22 cellular contexts compared by ENCODE assay signal in genomic region chr22:37174964-37175363, GRCh38. TPM values are rescaled to one million over a fixed set of nuclear protein-coding genes. Genes with fewer than 3 reads are reported as not detected.
"Had no signal": no experiment of that assay in that cellular context is flagged by ENCODE, and none has a peak within 500 bp of the region (broad histone marks: within the 10 kb centered on the region; RNA-seq: fewer than 3 reads in every experiment).

No MANE protein-coding gene starts in this region.

- DNase-seq: activated CD4-positive, alpha-beta memory T cell treated with anti-CD3 and anti-CD28 coated beads for 36 hours; activated CD4-positive, alpha-beta T cell treated with anti-CD3 and anti-CD28 coated beads for 4 hours; activated naive CD4-positive, alpha-beta T cell; activated T-cell treated with anti-CD3 and anti-CD28 coated beads for 4 hours; dermis blood vessel endothelial cell; effector memory CD4-positive, alpha-beta T cell; foreskin fibroblast; hippocampal formation; mammary epithelial cell; midbrain; stimulated activated naive CD8-positive, alpha-beta T cell treated with anti-CD3 and anti-CD28 coated beads, Interleukin-15, Interleukin-2, amounts not matched to agents 100 U/mL and 50 U/mL, for 24 hours; substantia nigra; tibial artery had no signal

- H3K4me3 Mint-ChIP-seq: activated CD4-positive, alpha-beta memory T cell treated with anti-CD3 and anti-CD28 coated beads for 36 hours; activated T-helper 17 cell treated with anti-CD3 and anti-CD28 coated beads, Interleukin-2, amount 50 U/mL, for 72 hours; neural progenitor cell had no signal

- H3K27me3 ChIP-seq: adrenal gland, breast epithelium, neural progenitor cell, right atrium auricular region had no signal

- H3K27ac Mint-ChIP-seq: activated CD4-positive, alpha-beta memory T cell treated with anti-CD3 and anti-CD28 coated beads for 36 hours; activated T-helper 17 cell treated with anti-CD3 and anti-CD28 coated beads, Interleukin-2, amount 50 U/mL, for 72 hours had no signal

- H3K9me3 Mint-ChIP-seq: activated CD4-positive, alpha-beta memory T cell treated with anti-CD3 and anti-CD28 coated beads for 36 hours; activated T-helper 17 cell treated with anti-CD3 and anti-CD28 coated beads, Interleukin-2, amount 50 U/mL, for 72 hours; neural progenitor cell had no signal

- ATAC-seq: activated T-helper 17 cell treated with anti-CD3 and anti-CD28 coated beads, Interleukin-2, amount 50 U/mL, for 72 hours; stimulated activated naive CD8-positive, alpha-beta T cell treated with anti-CD3 and anti-CD28 coated beads, Interleukin-15, Interleukin-2, amounts not matched to agents 100 U/mL and 50 U/mL, for 24 hours had no signal

- H3K9me3 ChIP-seq: adrenal gland, breast epithelium, prostate gland, right atrium auricular region, tibial artery had no signal

- H3K27ac ChIP-seq: neural progenitor cell, prostate gland, right atrium auricular region, tibial artery had no signal

- H3K36me3 Mint-ChIP-seq: activated CD4-positive, alpha-beta memory T cell treated with anti-CD3 and anti-CD28 coated beads for 36 hours; neural progenitor cell had no signal

- H3K9ac ChIP-seq: neural progenitor cell had no signal

- H3K4me3 ChIP-seq: adrenal gland, breast epithelium, neural progenitor cell, prostate gland, right atrium auricular region, skin epidermis, tibial artery had no signal

- H3K36me3 ChIP-seq: adrenal gland, breast epithelium, neural progenitor cell, prostate gland, right atrium auricular region, tibial artery had no signal

RNA-seq across cellular contexts. Expression of gene IL2RB, which starts 25.2 kb away (rescaled TPM):
- total RNA-seq: dermis blood vessel endothelial cell, osteoblast had no signal

RNA-seq across cellular contexts. Expression of gene SSTR3, which starts 37.3 kb away (rescaled TPM):
- total RNA-seq: astrocyte, breast epithelium, dermis blood vessel endothelial cell, mammary epithelial cell, osteoblast, right atrium auricular region had no signal
- polyA plus RNA-seq: mammary epithelial cell had no signal
